In genomic region chr7:138585283-138585993, GRCh38 we compare ENCODE assay signal across 18 cellular contexts.
DNase-seq lines count a peak whose midpoint lies in the region; ATAC-seq, FAIRE-seq and TF ChIP-seq lines count a peak whose summit lies in the region.
"Had no signal": no experiment of that assay in that cellular context is flagged by ENCODE, and none has a peak within 500 bp of the region (broad histone marks: within the 10 kb centered on the region; RNA-seq: fewer than 3 reads in every experiment).

No MANE protein-coding gene starts in this region.

- intact Hi-C loops in colonic mucosa (cut with DNase I), result no loop called here

- CTCF ChIA-PET in H1 (lab: Charles Lee; ENCODE audit: partially characterized antibody), result interaction anchor here (1.1 kb wide), 1 partner anchor 153 kb away, joined by 3 read pairs; no protein-coding TSS in a partner anchor

- no peak overlapping the region for H3K4me3 Mint-ChIP-seq in stimulated activated naive CD8-positive, alpha-beta T cell treated with anti-CD3 and anti-CD28 coated beads, Interleukin-15, Interleukin-2, amounts not matched to agents 100 ng/mL and 50 ng/mL, for 24 hours
- no peak overlapping the region for H3K4me3 Mint-ChIP-seq in progenitor cell of endocrine pancreas (ENCODE audit: low read depth)
- H3K4me3 Mint-ChIP-seq: H9 had no signal

- H2AK5ac ChIP-seq in H1 (ENCODE audit: low read depth, low read length), result no peak overlapping the region

- no peaks in the 10 kb centered on the region for H3K79me1 ChIP-seq in H1 (ENCODE audit: low read depth, low read length)

- ATAC-seq in stimulated activated naive CD8-positive, alpha-beta T cell treated with anti-CD3 and anti-CD28 coated beads, Interleukin-15, Interleukin-2, amounts not matched to agents 100 U/mL and 50 U/mL, for 24 hours, result no peak
- ATAC-seq: HCT116 had no signal

- no peaks in the 10 kb centered on the region for H3K23me2 ChIP-seq in H1 (ENCODE audit: low read depth, low read length)

- H4K91ac ChIP-seq in H1 (replicated peaks; ENCODE audit: insufficient read length, low read length), result no peak overlapping the region

- POLR2A ChIA-PET in H1 (lab: Charles Lee; ENCODE audit: partially characterized antibody), result no interaction called here

- H3K56ac ChIP-seq in H1 (replicated peaks; ENCODE audit: insufficient read length, low read depth, low read length), result no peak overlapping the region

- no peak overlapping the region for H2BK12ac ChIP-seq in H1 (ENCODE audit: low read depth, low read length)

- no peaks in the 10 kb centered on the region for H3K4me1 Mint-ChIP-seq in stimulated activated naive CD8-positive, alpha-beta T cell treated with anti-CD3 and anti-CD28 coated beads, Interleukin-15, Interleukin-2, amounts not matched to agents 100 ng/mL and 50 ng/mL, for 24 hours (ENCODE audit: low read depth)
- peaks cover 7% of the 10 kb centered on the region for H3K4me1 Mint-ChIP-seq in progenitor cell of endocrine pancreas (ENCODE audit: low read depth)
- H3K4me1 Mint-ChIP-seq: CD4-positive, alpha-beta memory T cell had no signal

- H3K4me3 ChIP-seq in H1 (ENCODE audit: extremely low read depth in 1 of 4, insufficient read depth in 2 of 4, low read depth in 3 of 4, low read length in 4 of 4) (no peak overlapping the region), colonic mucosa (no peak overlapping the region)
- H3K4me3 ChIP-seq: GM23248 had no signal

- no peak for TF ChIP-seq RAD21 in H1 (IDR thresholded peaks at IDR 0.05 in 1 of 2, conservative IDR thresholded peaks at IDR 0.05 in 1 of 2; ENCODE audit: low read depth in 2 of 2, low read length in 2 of 2)

- H3K27ac ChIP-seq in H1 (ENCODE audit: low read depth, low read length), result no peak overlapping the region
- no peak overlapping the region for H3K27ac ChIP-seq in colonic mucosa
- H3K27ac ChIP-seq: GM23248 had no signal

- no peak for TF ChIP-seq CTCF in H1 (IDR thresholded peaks at IDR 0.05; ENCODE audit: control extremely low read depth in 1 of 3, insufficient read depth in 1 of 3, low read depth in 1 of 3, low read length in 3 of 3)
- TF ChIP-seq CTCF in progenitor cell of endocrine pancreas (IDR thresholded peaks at IDR 0.05; ENCODE audit: unreplicated experiment), result no peak
- TF ChIP-seq CTCF in colonic mucosa (IDR thresholded peaks at IDR 0.05), result no peak

- no peaks in the 10 kb centered on the region for H3K4me1 ChIP-seq in H1 (replicated peaks in 1 of 4; ENCODE audit: control insufficient read depth in 3 of 4, insufficient read depth in 4 of 4, low read length in 3 of 4)
- no peaks in the 10 kb centered on the region for H3K4me1 ChIP-seq in colonic mucosa

- H3K9me3 Mint-ChIP-seq in stimulated activated naive CD8-positive, alpha-beta T cell treated with anti-CD3 and anti-CD28 coated beads, Interleukin-15, Interleukin-2, amounts not matched to agents 100 ng/mL and 50 ng/mL, for 24 hours, result no peaks in the 10 kb centered on the region
- H3K9me3 Mint-ChIP-seq in progenitor cell of endocrine pancreas (ENCODE audit: low read depth), result no peaks in the 10 kb centered on the region
- H3K9me3 Mint-ChIP-seq: CD4-positive, alpha-beta memory T cell; H9 had no signal

- H3K27me3 Mint-ChIP-seq in stimulated activated naive CD8-positive, alpha-beta T cell treated with anti-CD3 and anti-CD28 coated beads, Interleukin-15, Interleukin-2, amounts not matched to agents 100 ng/mL and 50 ng/mL, for 24 hours, result no peaks in the 10 kb centered on the region
- H3K27me3 Mint-ChIP-seq in progenitor cell of endocrine pancreas, result no peaks in the 10 kb centered on the region
- H3K27me3 Mint-ChIP-seq: CD4-positive, alpha-beta memory T cell had no signal

- no peak overlapping the region for H2BK20ac ChIP-seq in H1 (ENCODE audit: low read length)

- H3K9me3 ChIP-seq in H1 (ENCODE audit: insufficient read depth in 2 of 2, low read depth in 1 of 2, low read length in 1 of 2) (no peaks in the 10 kb centered on the region), colonic mucosa (no peaks in the 10 kb centered on the region)

- H3K9ac ChIP-seq in H1 (replicated peaks in 1 of 4; ENCODE audit: extremely low read depth in 1 of 4, low read depth in 3 of 4, low read length in 3 of 4), result no peak overlapping the region
- H3K9ac ChIP-seq in colonic mucosa (ENCODE audit: low read depth in 2 of 2, low read length in 2 of 2), result no peak overlapping the region
- H3K9ac ChIP-seq: GM23248 had no signal

- H3K36me3 ChIP-seq in H1 (ENCODE audit: control insufficient read depth in 2 of 4, insufficient read depth in 4 of 4, low read length in 3 of 4) (peaks cover 8 to 69% (median 45%) of the 10 kb centered on the region in 4 experiments), colonic mucosa (no peaks in the 10 kb centered on the region)

- H3K4me2 ChIP-seq in H1 (ENCODE audit: insufficient read depth in 1 of 2, low read depth in 2 of 2, low read length in 2 of 2), result no peak overlapping the region

- TF ChIP-seq POLR2A in H1 (IDR thresholded peaks at IDR 0.05; ENCODE audit: control extremely low read depth in 1 of 2, low read depth in 2 of 2, low read length in 2 of 2), result no peak

- no peak overlapping the region for H2AFZ ChIP-seq in H1 (ENCODE audit: low read length)
- H2AFZ ChIP-seq: GM23248 had no signal

- 0 out of 4 replicates have a peak, but pooled peaks cover 0 to 1% of the 10 kb centered on the region in 2 experiments for H3K79me2 ChIP-seq in H1 (ENCODE audit: control insufficient read depth in 1 of 2, insufficient read depth in 2 of 2, low read length in 2 of 2)

- no peak overlapping the region for H2BK15ac ChIP-seq in H1 (ENCODE audit: low read length)

- no peak overlapping the region for H3K14ac ChIP-seq in H1 (ENCODE audit: insufficient read length)

- H4K20me1 ChIP-seq in H1 (replicated peaks in 1 of 2; ENCODE audit: control insufficient read depth in 1 of 2, insufficient read depth in 2 of 2, low read length in 2 of 2), result no peaks in the 10 kb centered on the region

- H2BK5ac ChIP-seq in H1 (ENCODE audit: low read depth, low read length), result no peak overlapping the region

- TF ChIP-seq EP300 in H1 (IDR thresholded peaks at IDR 0.05; ENCODE audit: borderline replicate concordance in 1 of 2, low read depth in 2 of 2, low read length in 2 of 2), result no peak

- H3K27me3 ChIP-seq in H1 (replicated peaks in 1 of 4; ENCODE audit: control insufficient read depth in 3 of 4, extremely low read depth in 1 of 4, insufficient read depth in 3 of 4, low read length in 3 of 4) (no peaks in the 10 kb centered on the region), colonic mucosa (no peaks in the 10 kb centered on the region)

- peaks cover 67% of the 10 kb centered on the region for H3K36me3 Mint-ChIP-seq in stimulated activated naive CD8-positive, alpha-beta T cell treated with anti-CD3 and anti-CD28 coated beads, Interleukin-15, Interleukin-2, amounts not matched to agents 100 ng/mL and 50 ng/mL, for 24 hours (ENCODE audit: low read depth)
- peaks cover 62% of the 10 kb centered on the region for H3K36me3 Mint-ChIP-seq in progenitor cell of endocrine pancreas (ENCODE audit: insufficient read depth)

- H4K8ac ChIP-seq in H1 (ENCODE audit: extremely low read depth, insufficient read depth, low read length), result no peak overlapping the region

- WGBS in H1 (ENCODE audit: extremely low coverage in 1 of 2, insufficient coverage in 1 of 2, insufficient read length in 1 of 2, insufficient replicate concordance in 2 of 2, low coverage in 1 of 2, low lambda C conversion rate in 2 of 2, missing lambda C conversion rate in 1 of 2), 2 experiments, result 94% methylated on average over 5 of the region's 5 CpGs; no CpG with 5 or more reads in 1 of the 2 experiments

- DNase-seq in stimulated activated naive CD8-positive, alpha-beta T cell treated with anti-CD3 and anti-CD28 coated beads, Interleukin-15, Interleukin-2, amounts not matched to agents 100 U/mL and 50 U/mL, for 24 hours, result no peak
- no peak for DNase-seq in H1 (ENCODE audit: low read depth in 1 of 2, low spot score in 2 of 2)
- no peak for DNase-seq in progenitor cell of endocrine pancreas (ENCODE audit: low spot score, unreplicated experiment)
- no peak for DNase-seq in colonic mucosa
- DNase-seq in KG1 (lab: John Stamatoyannopoulos, UW), result no peak
- DNase-seq: C1 segment of cervical spinal cord; Calu3; CD4-positive, alpha-beta memory T cell; COR-L47; DMS53; DMS79 treated with DMSO at 0.1 percent for 48 hours; GF-D8; H9 had no signal

- no peak for FAIRE-seq in H1 (lab: Jason Lieb, UNC)
- FAIRE-seq: GM12891, GM18507 had no signal

- H2BK120ac ChIP-seq in H1 (replicated peaks; ENCODE audit: low read depth, low read length), result no peak overlapping the region

- no peak overlapping the region for H3K18ac ChIP-seq in H1 (ENCODE audit: extremely low read depth, low read length)

- no peak overlapping the region for H3K4ac ChIP-seq in H1 (replicated peaks; ENCODE audit: insufficient read length, low read depth, low read length)

- H3K23ac ChIP-seq in H1 (ENCODE audit: insufficient read length), result no peak overlapping the region

- H3K27ac Mint-ChIP-seq in stimulated activated naive CD8-positive, alpha-beta T cell treated with anti-CD3 and anti-CD28 coated beads, Interleukin-15, Interleukin-2, amounts not matched to agents 100 ng/mL and 50 ng/mL, for 24 hours, result peak overlapping the region; percentile 6
- peak overlapping the region; percentile 83 for H3K27ac Mint-ChIP-seq in progenitor cell of endocrine pancreas

- no peak overlapping the region for H4K5ac ChIP-seq in H1 (ENCODE audit: insufficient read length, low read depth, low read length)

TF ChIP-seq in H1, 55 proteins besides CTCF, POLR2A, EP300 and RAD21:
- peak; percentile 35; the same call in 1 of the 2 replicates for TF ChIP-seq POLR2AphosphoS5 (IDR thresholded peaks at IDR 0.05; ENCODE audit: low read depth, low read length)
- no peak for TF ChIP-seq CTBP2 (IDR thresholded peaks at IDR 0.05; ENCODE audit: borderline replicate concordance, insufficient read depth, insufficient read length, low read length)
- TF ChIP-seq CREB1 (IDR thresholded peaks at IDR 0.05), result no peak
